In the genomic region with DNA sequence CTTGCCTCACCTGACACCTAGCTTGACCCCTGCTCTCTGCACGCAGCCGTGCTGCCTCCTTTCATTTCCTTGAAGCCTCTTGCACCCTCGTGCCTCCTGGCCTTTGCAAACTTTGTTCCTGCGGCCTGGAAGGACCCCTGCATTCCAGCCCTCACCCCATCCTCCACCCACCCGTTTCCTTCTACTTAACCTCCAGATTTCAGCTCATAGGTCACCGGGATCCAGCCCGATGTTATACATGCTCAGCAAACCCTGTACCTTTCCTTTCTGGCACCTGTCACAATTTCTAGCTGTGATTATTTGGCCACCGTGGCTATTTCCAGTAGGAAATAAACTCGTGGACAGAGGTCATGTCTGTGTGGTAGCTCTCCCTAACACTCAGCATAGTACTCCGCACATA, we compare ENCODE assay signal across 17 cellular contexts. TPM values are rescaled to one million over a fixed set of nuclear protein-coding genes. Genes with fewer than 3 reads are reported as not detected.
DNase-seq lines count a peak whose midpoint lies in the region; ATAC-seq and TF ChIP-seq lines count a peak whose summit lies in the region.
"Had no signal": no experiment of that assay in that cellular context is flagged by ENCODE, and none has a peak within 500 bp of the region (broad histone marks: within the 10 kb centered on the region; RNA-seq: fewer than 3 reads in every experiment).

No MANE protein-coding gene starts in this region.

- H3K9me3 Mint-ChIP-seq in activated CD8-positive, alpha-beta memory T cell treated with anti-CD3 and anti-CD28 coated beads, Interleukin-2, amount 10 ng/mL, durations not matched to agents 7 days and 5 days (ENCODE audit: low read depth) = no peaks in the 10 kb centered on the region
- no peaks in the 10 kb centered on the region for H3K9me3 Mint-ChIP-seq in chondrocyte (ENCODE audit: low read depth)
- H3K9me3 Mint-ChIP-seq in nephron progenitor cell = no peaks in the 10 kb centered on the region

- no peak overlapping the region for H3K27ac ChIP-seq in OCI-LY7 (ENCODE audit: low read depth, low read length, poor library complexity, severe bottlenecking)
- H3K27ac ChIP-seq: BLaER1, SJSA1 had no signal

- no peaks in the 10 kb centered on the region for H3K9me3 ChIP-seq in OCI-LY7 (ENCODE audit: low read length)
- H3K9me3 ChIP-seq: BLaER1, SJSA1 had no signal

- no peaks in the 10 kb centered on the region for H3K4me1 ChIP-seq in OCI-LY7 (ENCODE audit: insufficient read depth, low read length, poor library complexity, severe bottlenecking)

- H3K9me2 ChIP-seq in OCI-LY7 (ENCODE audit: insufficient read depth, low read length) = no peaks in the 10 kb centered on the region

- no peaks in the 10 kb centered on the region for H3K36me3 ChIP-seq in OCI-LY7 (ENCODE audit: insufficient read depth, low read length)
- H3K36me3 ChIP-seq: BLaER1, SJSA1 had no signal

- H3K79me2 ChIP-seq in OCI-LY7 (ENCODE audit: insufficient read depth, low read depth, low read length) = no peaks in the 10 kb centered on the region

- DNase-seq in activated CD8-positive, alpha-beta memory T cell treated with anti-CD3 and anti-CD28 coated beads for 24 hours = peak; percentile 35
- no peak for DNase-seq in activated CD8-positive, alpha-beta memory T cell treated with anti-CD3 and anti-CD28 coated beads, Interleukin-2, amount 10 ng/mL, durations not matched to agents 7 days and 5 days
- no peak for DNase-seq in chondrocyte (ENCODE audit: low spot score)
- DNase-seq in nephron progenitor cell = no peak
- DNase-seq in effector CD4-positive, alpha-beta T cell = no peak
- no peak for DNase-seq in stimulated activated naive CD8-positive, alpha-beta T cell treated with anti-CD3 and anti-CD28 coated beads, Interleukin-15, Interleukin-2, amounts not matched to agents 100 U/mL and 50 U/mL, for 24 hours
- DNase-seq in OCI-LY7 (ENCODE audit: low spot score) = no peak
- DNase-seq: COR-L47, DMS53, NCI-H1436 treated with DMSO at 0.1 percent for 48 hours, NCI-H2227 treated with DMSO at 0.1 percent for 48 hours, NCI-H526 had no signal

- no peak overlapping the region for H3K27ac Mint-ChIP-seq in activated CD8-positive, alpha-beta memory T cell treated with anti-CD3 and anti-CD28 coated beads, Interleukin-2, amount 10 ng/mL, durations not matched to agents 7 days and 5 days
- H3K27ac Mint-ChIP-seq in chondrocyte (ENCODE audit: unreplicated experiment) = peak overlapping the region; percentile 60
- no peak overlapping the region for H3K27ac Mint-ChIP-seq in nephron progenitor cell

- H3K4me3 ChIP-seq in OCI-LY7 (ENCODE audit: low read depth, low read length, poor library complexity, severe bottlenecking) = no peak overlapping the region
- H3K4me3 ChIP-seq: BLaER1, K562, SJSA1 had no signal

- TF ChIP-seq CTCF in chondrocyte (IDR thresholded peaks at IDR 0.05) = no peak
- TF ChIP-seq CTCF in nephron progenitor cell (IDR thresholded peaks at IDR 0.05) = no peak
- TF ChIP-seq CTCF in OCI-LY7 (conservative IDR thresholded peaks at IDR 0.05; ENCODE audit: low read length) = no peak

- peaks cover 25% of the 10 kb centered on the region for H3K27me3 Mint-ChIP-seq in activated CD8-positive, alpha-beta memory T cell treated with anti-CD3 and anti-CD28 coated beads, Interleukin-2, amount 10 ng/mL, durations not matched to agents 7 days and 5 days
- H3K27me3 Mint-ChIP-seq in chondrocyte (ENCODE audit: low read depth) (peaks cover 35% of the 10 kb centered on the region), nephron progenitor cell (ENCODE audit: low read depth, poor library complexity) (peaks cover 30% of the 10 kb centered on the region)

- peaks cover 16% of the 10 kb centered on the region for H3K4me1 Mint-ChIP-seq in activated CD8-positive, alpha-beta memory T cell treated with anti-CD3 and anti-CD28 coated beads, Interleukin-2, amount 10 ng/mL, durations not matched to agents 7 days and 5 days
- H3K4me1 Mint-ChIP-seq in chondrocyte (ENCODE audit: low read depth) (peaks cover 15% of the 10 kb centered on the region), nephron progenitor cell (peaks cover 59% of the 10 kb centered on the region)

- H3K4me3 Mint-ChIP-seq in activated CD8-positive, alpha-beta memory T cell treated with anti-CD3 and anti-CD28 coated beads, Interleukin-2, amount 10 ng/mL, durations not matched to agents 7 days and 5 days = no peak overlapping the region
- H3K4me3 Mint-ChIP-seq in chondrocyte (ENCODE audit: unreplicated experiment) (no peak overlapping the region), nephron progenitor cell (peak overlapping the region; percentile 40)

- ATAC-seq in activated CD8-positive, alpha-beta memory T cell treated with anti-CD3 and anti-CD28 coated beads, Interleukin-2, amount 10 ng/mL, durations not matched to agents 7 days and 5 days = no peak
- ATAC-seq in stimulated activated naive CD8-positive, alpha-beta T cell treated with anti-CD3 and anti-CD28 coated beads, Interleukin-15, Interleukin-2, amounts not matched to agents 100 U/mL and 50 U/mL, for 24 hours = no peak
- ATAC-seq in GM18858 (IDR thresholded peaks at IDR 0.05; ENCODE audit: unreplicated experiment) = no peak
- ATAC-seq: K562 had no signal

- no peaks in the 10 kb centered on the region for H4K20me1 ChIP-seq in OCI-LY7 (ENCODE audit: insufficient read depth, low read length)
- H4K20me1 ChIP-seq: BLaER1 had no signal

- POLR2A ChIA-PET in OCI-LY7 (lab: Charles Lee) = interaction anchor here (1.1 kb wide), 1 partner anchor 30 kb away, joined by 3 read pairs; no protein-coding TSS in a partner anchor

- CTCF ChIA-PET in activated CD8-positive, alpha-beta memory T cell treated with anti-CD3 and anti-CD28 coated beads, Interleukin-2, amount 10 ng/mL, durations not matched to agents 7 days and 5 days (lab: Charles Lee) = no interaction called here
- CTCF ChIA-PET in OCI-LY7 (lab: Charles Lee; ENCODE audit: unreplicated experiment) = no interaction called here

- BruUV-seq in OCI-LY7 (replicated peaks; lab: Mats Ljungman, UMichigan) = no TSS peak

- no peak overlapping the region for H2AFZ ChIP-seq in OCI-LY7 (ENCODE audit: low read length)

- intact Hi-C loops in OCI-LY7 (cut with micrococcal nuclease; ENCODE audit: unreplicated experiment) = no loop called here

- H3K4me2 ChIP-seq in OCI-LY7 (ENCODE audit: low read length) = no peak overlapping the region
- H3K4me2 ChIP-seq: BLaER1 had no signal

- H3K36me3 Mint-ChIP-seq in activated CD8-positive, alpha-beta memory T cell treated with anti-CD3 and anti-CD28 coated beads, Interleukin-2, amount 10 ng/mL, durations not matched to agents 7 days and 5 days = peaks cover 2% of the 10 kb centered on the region
- H3K36me3 Mint-ChIP-seq in chondrocyte (ENCODE audit: low read depth) = peaks cover 2% of the 10 kb centered on the region
- H3K36me3 Mint-ChIP-seq in nephron progenitor cell (ENCODE audit: low read depth) = peaks cover 5% of the 10 kb centered on the region

RNA-seq across cellular contexts. Expression of gene EDARADD, which starts 4.5 kb away (rescaled TPM):
- total RNA-seq in activated CD8-positive, alpha-beta memory T cell treated with anti-CD3 and anti-CD28 coated beads, Interleukin-2, amount 10 ng/mL, durations not matched to agents 7 days and 5 days = 10 to 100 TPM in 1 of 2 experiments, 1 to 10 TPM in 1; 3.7 to 11.8 TPM
- total RNA-seq in chondrocyte = 0.18 to 0.40 TPM in 2 of 3 replicates, not detected in the other
- not detected in 2 replicates for total RNA-seq in OCI-LY7 (2014; rRNA removed; shearing (Covaris generic))
- not detected in 2 replicates for total RNA-seq in OCI-LY7 (2022)
- total RNA-seq: HT-29, SJSA1 had no signal
